15 cellular contexts compared by ENCODE assay signal in the genomic region with DNA sequence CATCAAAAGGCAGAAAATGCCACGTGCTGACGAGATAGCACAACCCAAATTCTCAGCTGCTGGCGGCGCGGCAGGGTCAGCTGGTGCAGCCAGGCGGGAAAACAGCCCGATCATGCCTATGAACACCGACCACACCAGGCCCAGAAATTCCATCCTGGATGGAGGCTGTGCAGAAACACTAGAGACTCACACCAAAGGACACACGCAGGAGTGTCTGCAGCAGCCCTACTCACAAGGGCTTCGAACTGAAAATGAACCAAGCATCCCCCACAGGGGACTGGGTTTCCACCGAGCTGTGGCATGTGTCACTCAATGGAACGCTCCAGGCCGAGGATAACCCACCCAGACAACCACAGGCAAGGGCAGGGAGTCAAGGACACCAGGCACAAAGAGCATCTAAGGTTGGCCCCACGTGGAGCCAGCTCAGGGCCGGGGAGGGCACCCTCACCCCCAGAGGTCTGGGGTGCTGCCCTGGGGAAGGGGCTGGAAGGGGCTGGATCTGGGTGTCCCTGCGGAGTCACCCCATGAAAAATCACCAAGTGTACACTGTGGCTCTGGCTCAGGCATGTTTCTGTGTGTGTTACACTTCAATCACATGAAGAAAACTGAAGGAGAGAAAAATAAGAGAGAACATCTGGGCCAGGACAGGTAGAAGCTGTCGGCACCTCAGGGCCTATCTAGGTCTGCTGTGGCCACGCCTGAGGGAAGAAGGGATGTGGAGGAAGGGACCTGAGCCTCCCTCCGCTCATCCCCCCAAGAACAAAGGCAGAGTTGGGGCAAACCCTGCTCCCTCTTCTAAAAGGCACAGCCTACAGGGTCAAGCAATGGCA. TPM values are rescaled to one million over a fixed set of nuclear protein-coding genes. Genes with fewer than 3 reads are reported as not detected.
A peak's percentile ranks its signal among the peaks of the same experiment; 100 is the strongest.
DNase-seq lines count a peak whose midpoint lies in the region; ATAC-seq, FAIRE-seq and TF ChIP-seq lines count a peak whose summit lies in the region.
"Had no signal": no experiment of that assay in that cellular context is flagged by ENCODE, and none has a peak within 500 bp of the region (broad histone marks: within the 10 kb centered on the region; RNA-seq: fewer than 3 reads in every experiment).

No MANE protein-coding gene starts in this region.

- no peak overlapping the region for H3K9ac ChIP-seq in HepG2 (ENCODE audit: insufficient read depth, low read depth, low read length)

- no peaks in the 10 kb centered on the region for H3K9me3 ChIP-seq in right lobe of liver
- H3K9me3 ChIP-seq in HepG2 (ENCODE audit: low read length) = no peaks in the 10 kb centered on the region
- H3K9me3 ChIP-seq: SJSA1, stomach had no signal

- intact Hi-C loops in right lobe of liver (cut with DNase I) = no loop called here
- intact Hi-C loops in HepG2 (cut with micrococcal nuclease; ENCODE audit: unreplicated experiment) = no loop called here

- DNase-seq in right lobe of liver = peak; percentile 8 to 33 (median 28)
- no peak for DNase-seq in HepG2 (ENCODE audit: low spot score)
- peak; percentile 1 for DNase-seq in effector CD4-positive, alpha-beta T cell
- DNase-seq in omental fat pad (ENCODE audit: low spot score) = peak; percentile 7
- DNase-seq in NCI-H1105 (lab: John Stamatoyannopoulos, UW) = no peak
- no peak for DNase-seq in HuH-7 (ENCODE audit: low spot score)
- no peak for DNase-seq in dedifferentiated amniotic fluid mesenchymal stem cell (ENCODE audit: extremely low spot score)
- DNase-seq: amygdala, cortex of kidney, DMS153, GOT3, NCI-H1417 treated with DMSO at 0.1 percent for 48 hours, stomach had no signal

- H4K20me1 ChIP-seq in HepG2 (ENCODE audit: insufficient read depth, low read length) = no peaks in the 10 kb centered on the region

- no peak for ATAC-seq in right lobe of liver
- no peak for ATAC-seq in HepG2
- no peak for ATAC-seq in omental fat pad (ENCODE audit: low FRiP score)
- no peak for ATAC-seq in HG03342 (IDR thresholded peaks at IDR 0.05; ENCODE audit: unreplicated experiment)

- no peaks in the 10 kb centered on the region for H3K79me2 ChIP-seq in HepG2 (ENCODE audit: insufficient read depth, low read length)

- H3K4me2 ChIP-seq in HepG2 (ENCODE audit: low read depth, low read length) = no peak overlapping the region

- H2AFZ ChIP-seq in HepG2 (ENCODE audit: low read length) = no peak overlapping the region

- WGBS in right lobe of liver (ENCODE audit: insufficient coverage, low coverage, low lambda C conversion rate, missing lambda C conversion rate) = 67% methylated on average over 12 of the region's 19 CpGs
- WGBS in HepG2 (ENCODE audit: low lambda C conversion rate) = 28% methylated on average over 6 of the region's 19 CpGs

- H3K27ac ChIP-seq in right lobe of liver (no peak overlapping the region), HepG2 (ENCODE audit: extremely low read length, insufficient read depth, low read length) (no peak overlapping the region)
- H3K27ac ChIP-seq: SJSA1, stomach had no signal

- H3K36me3 ChIP-seq in right lobe of liver (no peaks in the 10 kb centered on the region), HepG2 (replicated peaks in 1 of 2; ENCODE audit: control insufficient read depth in 1 of 2, insufficient read depth in 2 of 2, low read length in 2 of 2) (no peaks in the 10 kb centered on the region)
- H3K36me3 ChIP-seq: SJSA1, stomach had no signal

- CTCF ChIA-PET in HepG2 (lab: Yijun Ruan, JAX; ENCODE audit: low intra/inter-chr PET ratio, low total read pairs) = no interaction called here

- H3K4me1 ChIP-seq in right lobe of liver (peaks cover 0 to 4% (median 0%) of the 10 kb centered on the region in 4 donors), HepG2 (ENCODE audit: insufficient read depth, low read length) (no peaks in the 10 kb centered on the region)
- H3K4me1 ChIP-seq: SJSA1 had no signal

- no peak for FAIRE-seq in HepG2 (lab: Jason Lieb, UNC)

- H3K4me3 ChIP-seq in right lobe of liver = no peak overlapping the region
- H3K4me3 ChIP-seq in HepG2 (replicated peaks in 1 of 3; ENCODE audit: insufficient read depth in 1 of 3, low read depth in 2 of 3, low read length in 3 of 3) = no peak overlapping the region
- H3K4me3 ChIP-seq: SJSA1, stomach had no signal

- TF ChIP-seq RAD21 in HepG2 (CRISPR knock-in tag; IDR thresholded peaks at IDR 0.05) = no peak

- no TSS peak for BruUV-seq in HepG2 (replicated peaks; lab: Mats Ljungman, UMichigan)

- POLR2A ChIA-PET in HepG2 (lab: Yijun Ruan, JAX) = no interaction called here

- no peak for TF ChIP-seq EP300 in HepG2 (IDR thresholded peaks at IDR 0.05; ENCODE audit: low read depth in 2 of 2, low read length in 2 of 2)
- no peak for TF ChIP-seq EP300 in HepG2 (CRISPR knock-in tag; IDR thresholded peaks at IDR 0.05; ENCODE audit: borderline replicate concordance)

- TF ChIP-seq CTCF in right lobe of liver (IDR thresholded peaks at IDR 0.05) = no peak
- no peak for TF ChIP-seq CTCF in HepG2 (CRISPR knock-in tag; IDR thresholded peaks at IDR 0.05)
- TF ChIP-seq CTCF in omental fat pad (IDR thresholded peaks at IDR 0.05) = no peak

- TF ChIP-seq POLR2A in right lobe of liver (IDR thresholded peaks at IDR 0.05) = no peak
- TF ChIP-seq POLR2A in HepG2 (IDR thresholded peaks at IDR 0.05; ENCODE audit: insufficient read depth in 1 of 2, low read depth in 2 of 2, low read length in 2 of 2) = no peak

- in situ Hi-C loops in HepG2 (cut with HindIII; ENCODE audit: extremely low pct_ligation_motif_present, low pct_unique_long_range_greater_than_20kb) = no loop called here

- H3K27me3 ChIP-seq in right lobe of liver (peaks cover 0 to 13% of the 10 kb centered on the region in 2 donors), HepG2 (ENCODE audit: control insufficient read depth in 1 of 2, insufficient read depth in 2 of 2, low read length in 2 of 2) (peaks cover 6 to 35% of the 10 kb centered on the region in 2 experiments; a peak in 4 of 5 replicates)

TF ChIP-seq in HepG2, 621 proteins besides CTCF, POLR2A, EP300 and RAD21:
- no peak for TF ChIP-seq TCF12 (IDR thresholded peaks at IDR 0.05)
- TF ChIP-seq TCF12 (CRISPR knock-in tag; IDR thresholded peaks at IDR 0.05) = no peak
- TF ChIP-seq REPIN1 (CRISPR knock-in tag; IDR thresholded peaks at IDR 0.05; ENCODE audit: borderline replicate concordance, low read depth) = no peak
- TF ChIP-seq ESRRA (CRISPR knock-in tag; IDR thresholded peaks at IDR 0.05; ENCODE audit: low read depth) = no peak
- no peak for TF ChIP-seq ZNF577 (CRISPR knock-in tag; IDR thresholded peaks at IDR 0.05; ENCODE audit: borderline replicate concordance, low read depth)
- TF ChIP-seq, protein P1, sequence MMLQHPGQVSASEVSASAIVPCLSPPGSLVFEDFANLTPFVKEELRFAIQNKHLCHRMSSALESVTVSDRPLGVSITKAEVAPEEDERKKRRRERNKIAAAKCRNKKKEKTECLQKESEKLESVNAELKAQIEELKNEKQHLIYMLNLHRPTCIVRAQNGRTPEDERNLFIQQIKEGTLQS (CRISPR knock-in tag; IDR thresholded peaks at IDR 0.05) = no peak
- no peak for TF ChIP-seq SNRNP70 (IDR thresholded peaks at IDR 0.05; ENCODE audit: low read depth, low read length)
- TF ChIP-seq NBN (conservative IDR thresholded peaks at IDR 0.05) = no peak

RNA-seq across cellular contexts. Expression of gene RASGEF1A, which starts 33.0 kb away (rescaled TPM):
- under 1 TPM; 0.05 to 0.30 (median 0.12) TPM for total RNA-seq in right lobe of liver
- total RNA-seq in HepG2 (2016; rRNA removed; fragmentation: Illumina TruSeq; extraction: Trizol) = 0.20 and 0.39 TPM in 2 replicates
- 0.61 TPM in 1 of 2 replicates, not detected in the other for total RNA-seq in HepG2 (2016; cell fraction: cytosol; rRNA removed; fragmentation: Illumina TruSeq; extraction: Trizol; ENCODE audit: low read depth)
- total RNA-seq in HepG2 (2016; cell fraction: insoluble cytoplasmic fraction; rRNA removed; fragmentation: Illumina TruSeq; extraction: Trizol) = 0.11 and 0.51 TPM in 2 replicates
- 0.28 and 0.45 TPM in 2 replicates for total RNA-seq in HepG2 (2016; cell fraction: membrane; rRNA removed; fragmentation: Illumina TruSeq; extraction: Trizol)
- total RNA-seq in HepG2 (2016; cell fraction: nucleus; rRNA removed; fragmentation: Illumina TruSeq; extraction: Trizol) = 0.31 TPM in 1 of 2 replicates, not detected in the other
- 0.14 and 0.41 TPM in 2 replicates for polyA plus RNA-seq in HepG2 (2011; rRNA removed)
- polyA plus RNA-seq in HepG2 (2011; cell fraction: cytosol; rRNA removed) = 0.23 and 0.33 TPM in 2 replicates
- polyA plus RNA-seq in HepG2 (2011; cell fraction: nucleus; rRNA removed) = 0.34 and 0.90 TPM in 2 replicates
- 0.04 and 0.09 TPM in 2 replicates for polyA plus RNA-seq in HepG2 (2012)
- 0.08 and 0.25 TPM in 2 replicates for polyA plus RNA-seq in HepG2 (2016; cell fraction: cytosol; fragmentation: Illumina TruSeq; extraction: Trizol; ENCODE audit: low read depth)
- 0.42 and 0.59 TPM in 2 replicates for polyA plus RNA-seq in HepG2 (2016; cell fraction: insoluble cytoplasmic fraction; fragmentation: Illumina TruSeq; extraction: Trizol; ENCODE audit: low read depth)
- polyA plus RNA-seq in HepG2 (2016; cell fraction: membrane; fragmentation: Illumina TruSeq; extraction: Trizol; ENCODE audit: low read depth) = 0.24 and 0.30 TPM in 2 replicates
- 0.36 and 0.65 TPM in 2 replicates for polyA plus RNA-seq in HepG2 (2016; cell fraction: nucleus; fragmentation: Illumina TruSeq; extraction: Trizol; ENCODE audit: insufficient read depth, low read depth)
- 0.10 and 0.72 TPM in 2 replicates for polyA minus RNA-seq in HepG2 (2011; rRNA and poly(A)+ RNA removed; ENCODE audit: low replicate concordance)
- not detected in 2 replicates for polyA minus RNA-seq in HepG2 (2011; cell fraction: cytosol; rRNA and poly(A)+ RNA removed)
- 0.75 TPM in 1 of 2 replicates, not detected in the other for polyA minus RNA-seq in HepG2 (2011; cell fraction: nucleus; rRNA and poly(A)+ RNA removed)
- 1 to 10 TPM in 2 of 4 donors, under 1 TPM in 2; 0.28 to 2.8 (median 0.92) TPM for total RNA-seq in omental fat pad
- total RNA-seq: SJSA1 had no signal

Comparison
In these comparisons a context has a peak if more than half of its experiments do, and no peak if none do; other contexts are left out.
1. DNase-seq: peak in right lobe of liver (3 of 3), effector CD4-positive, alpha-beta T cell (single experiment) and omental fat pad (single experiment); none in HepG2 (single experiment), NCI-H1105 (single experiment), HuH-7 (single experiment) and dedifferentiated amniotic fluid mesenchymal stem cell (single experiment).